In the genomic region with DNA sequence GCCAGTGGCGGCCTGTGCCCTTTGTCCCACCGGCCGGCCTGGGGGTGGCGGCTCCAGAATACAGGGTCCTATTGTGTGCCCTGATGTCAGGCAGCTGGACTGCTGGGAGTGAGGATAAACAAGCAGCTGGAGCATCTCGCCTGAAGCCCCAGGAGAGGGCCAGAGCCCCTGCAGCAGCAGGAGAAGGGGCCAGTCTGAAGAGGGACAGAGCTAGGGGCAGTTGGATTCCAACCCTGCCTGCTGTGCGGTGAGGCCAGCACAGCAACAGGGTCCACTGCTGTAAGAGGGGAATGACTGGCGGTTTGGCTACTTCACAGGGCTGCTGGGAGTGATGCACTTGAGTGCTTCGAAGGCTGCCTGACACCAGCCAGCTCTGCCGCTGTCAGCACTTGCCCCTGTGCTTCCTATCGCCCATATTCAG, we compare ENCODE assay signal across 2 cellular contexts.
TF ChIP-seq lines count a peak whose summit lies in the region.

No MANE protein-coding gene starts in this region.

TF ChIP-seq in K562, 482 proteins besides CTCF, POLR2A, EP300 and RAD21 (continued from another document):
- TF ChIP-seq, protein P1, sequence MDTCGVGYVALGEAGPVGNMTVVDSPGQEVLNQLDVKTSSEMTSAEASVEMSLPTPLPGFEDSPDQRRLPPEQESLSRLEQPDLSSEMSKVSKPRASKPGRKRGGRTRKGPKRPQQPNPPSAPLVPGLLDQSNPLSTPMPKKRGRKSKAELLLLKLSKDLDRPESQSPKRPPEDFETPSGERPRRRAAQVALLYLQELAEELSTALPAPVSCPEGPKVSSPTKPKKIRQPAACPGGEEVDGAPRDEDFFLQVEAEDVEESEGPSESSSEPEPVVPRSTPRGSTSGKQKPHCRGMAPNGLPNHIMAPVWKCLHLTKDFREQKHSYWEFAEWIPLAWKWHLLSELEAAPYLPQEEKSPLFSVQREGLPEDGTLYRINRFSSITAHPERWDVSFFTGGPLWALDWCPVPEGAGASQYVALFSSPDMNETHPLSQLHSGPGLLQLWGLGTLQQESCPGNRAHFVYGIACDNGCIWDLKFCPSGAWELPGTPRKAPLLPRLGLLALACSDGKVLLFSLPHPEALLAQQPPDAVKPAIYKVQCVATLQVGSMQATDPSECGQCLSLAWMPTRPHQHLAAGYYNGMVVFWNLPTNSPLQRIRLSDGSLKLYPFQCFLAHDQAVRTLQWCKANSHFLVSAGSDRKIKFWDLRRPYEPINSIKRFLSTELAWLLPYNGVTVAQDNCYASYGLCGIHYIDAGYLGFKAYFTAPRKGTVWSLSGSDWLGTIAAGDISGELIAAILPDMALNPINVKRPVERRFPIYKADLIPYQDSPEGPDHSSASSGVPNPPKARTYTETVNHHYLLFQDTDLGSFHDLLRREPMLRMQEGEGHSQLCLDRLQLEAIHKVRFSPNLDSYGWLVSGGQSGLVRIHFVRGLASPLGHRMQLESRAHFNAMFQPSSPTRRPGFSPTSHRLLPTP (IDR thresholded peaks at IDR 0.05; ENCODE audit: borderline replicate concordance, extremely low read depth, insufficient read length) = no peak
- TF ChIP-seq CREBBP (IDR thresholded peaks at IDR 0.05; ENCODE audit: low read depth, low read length) (no peak), ZEB2 (IDR thresholded peaks at IDR 0.05) (no peak), CBX5 (IDR thresholded peaks at IDR 0.05; ENCODE audit: borderline replicate concordance, low read depth) (no peak), SNIP1 (IDR thresholded peaks at IDR 0.05; ENCODE audit: low read depth) (no peak), PTRF (tag; IDR thresholded peaks at IDR 0.05) (no peak), POLR2G (IDR thresholded peaks at IDR 0.05; ENCODE audit: low read depth, low read length) (no peak), RB1 (IDR thresholded peaks at IDR 0.05; ENCODE audit: low read depth) (no peak), EWSR1 (IDR thresholded peaks at IDR 0.05; ENCODE audit: borderline replicate concordance, low read depth, partially characterized antibody) (no peak), E2F3 (CRISPR knock-in tag; IDR thresholded peaks at IDR 0.05) (no peak), KDM4B (IDR thresholded peaks at IDR 0.05; ENCODE audit: borderline replicate concordance in 2 of 2, low read depth in 1 of 2) (no peak), RFX5 (IDR thresholded peaks at IDR 0.05; ENCODE audit: low read depth, low read length) (no peak)
- TF ChIP-seq, protein P2, sequence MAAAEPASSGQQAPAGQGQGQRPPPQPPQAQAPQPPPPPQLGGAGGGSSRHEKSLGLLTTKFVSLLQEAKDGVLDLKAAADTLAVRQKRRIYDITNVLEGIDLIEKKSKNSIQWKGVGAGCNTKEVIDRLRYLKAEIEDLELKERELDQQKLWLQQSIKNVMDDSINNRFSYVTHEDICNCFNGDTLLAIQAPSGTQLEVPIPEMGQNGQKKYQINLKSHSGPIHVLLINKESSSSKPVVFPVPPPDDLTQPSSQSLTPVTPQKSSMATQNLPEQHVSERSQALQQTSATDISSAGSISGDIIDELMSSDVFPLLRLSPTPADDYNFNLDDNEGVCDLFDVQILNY (CRISPR knock-in tag; IDR thresholded peaks at IDR 0.05) = no peak

TF ChIP-seq in WTC11, 78 proteins besides CTCF, POLR2A, EP300 and RAD21 (continued from another document):
- TF ChIP-seq, protein P3, sequence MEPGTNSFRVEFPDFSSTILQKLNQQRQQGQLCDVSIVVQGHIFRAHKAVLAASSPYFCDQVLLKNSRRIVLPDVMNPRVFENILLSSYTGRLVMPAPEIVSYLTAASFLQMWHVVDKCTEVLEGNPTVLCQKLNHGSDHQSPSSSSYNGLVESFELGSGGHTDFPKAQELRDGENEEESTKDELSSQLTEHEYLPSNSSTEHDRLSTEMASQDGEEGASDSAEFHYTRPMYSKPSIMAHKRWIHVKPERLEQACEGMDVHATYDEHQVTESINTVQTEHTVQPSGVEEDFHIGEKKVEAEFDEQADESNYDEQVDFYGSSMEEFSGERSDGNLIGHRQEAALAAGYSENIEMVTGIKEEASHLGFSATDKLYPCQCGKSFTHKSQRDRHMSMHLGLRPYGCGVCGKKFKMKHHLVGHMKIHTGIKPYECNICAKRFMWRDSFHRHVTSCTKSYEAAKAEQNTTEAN (CRISPR knock-in tag; IDR thresholded peaks at IDR 0.05) = no peak
- TF ChIP-seq NR3C1 (CRISPR knock-in tag; conservative IDR thresholded peaks at IDR 0.05; ENCODE audit: low read depth) (no peak), NR1H2 (CRISPR knock-in tag; IDR thresholded peaks at IDR 0.05) (no peak), FOXP1 (CRISPR knock-in tag; IDR thresholded peaks at IDR 0.05; ENCODE audit: borderline replicate concordance) (no peak), GABPB1 (CRISPR knock-in tag; IDR thresholded peaks at IDR 0.05) (no peak), ZNF396 (CRISPR knock-in tag; IDR thresholded peaks at IDR 0.05; ENCODE audit: borderline replicate concordance) (no peak), SMAD3 (CRISPR knock-in tag; IDR thresholded peaks at IDR 0.05; ENCODE audit: borderline replicate concordance) (no peak)
- TF ChIP-seq, protein P4, sequence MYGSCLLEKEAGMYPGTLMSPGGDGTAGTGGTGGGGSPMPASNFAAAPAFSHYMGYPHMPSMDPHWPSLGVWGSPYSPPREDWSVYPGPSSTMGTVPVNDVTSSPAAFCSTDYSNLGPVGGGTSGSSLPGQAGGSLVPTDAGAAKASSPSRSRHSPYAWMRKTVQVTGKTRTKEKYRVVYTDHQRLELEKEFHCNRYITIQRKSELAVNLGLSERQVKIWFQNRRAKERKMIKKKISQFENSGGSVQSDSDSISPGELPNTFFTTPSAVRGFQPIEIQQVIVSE (CRISPR knock-in tag; IDR thresholded peaks at IDR 0.05; ENCODE audit: borderline replicate concordance) = no peak
- TF ChIP-seq, protein P5, sequence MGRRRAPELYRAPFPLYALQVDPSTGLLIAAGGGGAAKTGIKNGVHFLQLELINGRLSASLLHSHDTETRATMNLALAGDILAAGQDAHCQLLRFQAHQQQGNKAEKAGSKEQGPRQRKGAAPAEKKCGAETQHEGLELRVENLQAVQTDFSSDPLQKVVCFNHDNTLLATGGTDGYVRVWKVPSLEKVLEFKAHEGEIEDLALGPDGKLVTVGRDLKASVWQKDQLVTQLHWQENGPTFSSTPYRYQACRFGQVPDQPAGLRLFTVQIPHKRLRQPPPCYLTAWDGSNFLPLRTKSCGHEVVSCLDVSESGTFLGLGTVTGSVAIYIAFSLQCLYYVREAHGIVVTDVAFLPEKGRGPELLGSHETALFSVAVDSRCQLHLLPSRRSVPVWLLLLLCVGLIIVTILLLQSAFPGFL (CRISPR knock-in tag; IDR thresholded peaks at IDR 0.05; ENCODE audit: borderline replicate concordance) = no peak
- TF ChIP-seq, protein P6, sequence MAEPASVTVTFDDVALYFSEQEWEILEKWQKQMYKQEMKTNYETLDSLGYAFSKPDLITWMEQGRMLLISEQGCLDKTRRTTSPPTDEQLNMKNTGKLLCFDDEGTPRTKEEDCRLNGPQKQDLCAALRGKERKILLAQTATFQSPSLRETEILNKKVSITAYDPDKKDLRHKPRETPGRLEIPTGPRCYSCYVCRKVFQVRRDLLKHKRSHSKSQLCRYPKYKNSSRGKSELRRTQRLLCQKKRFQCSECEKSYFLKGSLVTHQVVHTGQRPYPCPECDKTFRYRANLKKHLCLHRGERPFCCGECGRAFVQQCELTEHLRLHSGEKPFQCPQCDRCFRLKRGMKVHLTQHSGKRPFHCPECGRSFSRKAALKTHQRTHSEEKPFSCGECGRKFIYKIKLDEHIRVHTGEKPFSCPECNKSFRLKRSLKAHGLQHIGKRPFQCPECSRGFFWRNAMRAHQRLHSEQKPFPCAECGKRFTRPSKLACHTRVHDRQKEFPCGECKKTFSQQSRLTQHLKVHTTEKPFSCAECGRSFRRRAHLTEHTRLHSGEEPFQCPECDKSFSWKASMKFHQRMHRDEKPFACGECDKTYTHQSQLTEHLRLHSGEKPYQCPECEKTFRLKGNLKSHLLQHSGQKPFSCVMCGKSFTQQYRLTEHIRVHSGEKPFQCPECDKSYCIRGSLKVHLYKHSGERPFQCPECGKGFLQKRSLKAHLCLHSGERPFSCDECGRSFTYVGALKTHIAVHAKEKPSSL (CRISPR knock-in tag; conservative IDR thresholded peaks at IDR 0.05) = no peak
- TF ChIP-seq, protein P7, sequence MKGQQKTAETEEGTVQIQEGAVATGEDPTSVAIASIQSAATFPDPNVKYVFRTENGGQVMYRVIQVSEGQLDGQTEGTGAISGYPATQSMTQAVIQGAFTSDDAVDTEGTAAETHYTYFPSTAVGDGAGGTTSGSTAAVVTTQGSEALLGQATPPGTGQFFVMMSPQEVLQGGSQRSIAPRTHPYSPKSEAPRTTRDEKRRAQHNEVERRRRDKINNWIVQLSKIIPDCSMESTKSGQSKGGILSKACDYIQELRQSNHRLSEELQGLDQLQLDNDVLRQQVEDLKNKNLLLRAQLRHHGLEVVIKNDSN (CRISPR knock-in tag; IDR thresholded peaks at IDR 0.05) = no peak
- TF ChIP-seq, protein P8, sequence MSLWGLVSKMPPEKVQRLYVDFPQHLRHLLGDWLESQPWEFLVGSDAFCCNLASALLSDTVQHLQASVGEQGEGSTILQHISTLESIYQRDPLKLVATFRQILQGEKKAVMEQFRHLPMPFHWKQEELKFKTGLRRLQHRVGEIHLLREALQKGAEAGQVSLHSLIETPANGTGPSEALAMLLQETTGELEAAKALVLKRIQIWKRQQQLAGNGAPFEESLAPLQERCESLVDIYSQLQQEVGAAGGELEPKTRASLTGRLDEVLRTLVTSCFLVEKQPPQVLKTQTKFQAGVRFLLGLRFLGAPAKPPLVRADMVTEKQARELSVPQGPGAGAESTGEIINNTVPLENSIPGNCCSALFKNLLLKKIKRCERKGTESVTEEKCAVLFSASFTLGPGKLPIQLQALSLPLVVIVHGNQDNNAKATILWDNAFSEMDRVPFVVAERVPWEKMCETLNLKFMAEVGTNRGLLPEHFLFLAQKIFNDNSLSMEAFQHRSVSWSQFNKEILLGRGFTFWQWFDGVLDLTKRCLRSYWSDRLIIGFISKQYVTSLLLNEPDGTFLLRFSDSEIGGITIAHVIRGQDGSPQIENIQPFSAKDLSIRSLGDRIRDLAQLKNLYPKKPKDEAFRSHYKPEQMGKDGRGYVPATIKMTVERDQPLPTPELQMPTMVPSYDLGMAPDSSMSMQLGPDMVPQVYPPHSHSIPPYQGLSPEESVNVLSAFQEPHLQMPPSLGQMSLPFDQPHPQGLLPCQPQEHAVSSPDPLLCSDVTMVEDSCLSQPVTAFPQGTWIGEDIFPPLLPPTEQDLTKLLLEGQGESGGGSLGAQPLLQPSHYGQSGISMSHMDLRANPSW (CRISPR knock-in tag; conservative IDR thresholded peaks at IDR 0.05; ENCODE audit: low read depth) = no peak
- TF ChIP-seq, protein P9, sequence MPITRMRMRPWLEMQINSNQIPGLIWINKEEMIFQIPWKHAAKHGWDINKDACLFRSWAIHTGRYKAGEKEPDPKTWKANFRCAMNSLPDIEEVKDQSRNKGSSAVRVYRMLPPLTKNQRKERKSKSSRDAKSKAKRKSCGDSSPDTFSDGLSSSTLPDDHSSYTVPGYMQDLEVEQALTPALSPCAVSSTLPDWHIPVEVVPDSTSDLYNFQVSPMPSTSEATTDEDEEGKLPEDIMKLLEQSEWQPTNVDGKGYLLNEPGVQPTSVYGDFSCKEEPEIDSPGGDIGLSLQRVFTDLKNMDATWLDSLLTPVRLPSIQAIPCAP (CRISPR knock-in tag; IDR thresholded peaks at IDR 0.05) = no peak
- TF ChIP-seq, protein P10, sequence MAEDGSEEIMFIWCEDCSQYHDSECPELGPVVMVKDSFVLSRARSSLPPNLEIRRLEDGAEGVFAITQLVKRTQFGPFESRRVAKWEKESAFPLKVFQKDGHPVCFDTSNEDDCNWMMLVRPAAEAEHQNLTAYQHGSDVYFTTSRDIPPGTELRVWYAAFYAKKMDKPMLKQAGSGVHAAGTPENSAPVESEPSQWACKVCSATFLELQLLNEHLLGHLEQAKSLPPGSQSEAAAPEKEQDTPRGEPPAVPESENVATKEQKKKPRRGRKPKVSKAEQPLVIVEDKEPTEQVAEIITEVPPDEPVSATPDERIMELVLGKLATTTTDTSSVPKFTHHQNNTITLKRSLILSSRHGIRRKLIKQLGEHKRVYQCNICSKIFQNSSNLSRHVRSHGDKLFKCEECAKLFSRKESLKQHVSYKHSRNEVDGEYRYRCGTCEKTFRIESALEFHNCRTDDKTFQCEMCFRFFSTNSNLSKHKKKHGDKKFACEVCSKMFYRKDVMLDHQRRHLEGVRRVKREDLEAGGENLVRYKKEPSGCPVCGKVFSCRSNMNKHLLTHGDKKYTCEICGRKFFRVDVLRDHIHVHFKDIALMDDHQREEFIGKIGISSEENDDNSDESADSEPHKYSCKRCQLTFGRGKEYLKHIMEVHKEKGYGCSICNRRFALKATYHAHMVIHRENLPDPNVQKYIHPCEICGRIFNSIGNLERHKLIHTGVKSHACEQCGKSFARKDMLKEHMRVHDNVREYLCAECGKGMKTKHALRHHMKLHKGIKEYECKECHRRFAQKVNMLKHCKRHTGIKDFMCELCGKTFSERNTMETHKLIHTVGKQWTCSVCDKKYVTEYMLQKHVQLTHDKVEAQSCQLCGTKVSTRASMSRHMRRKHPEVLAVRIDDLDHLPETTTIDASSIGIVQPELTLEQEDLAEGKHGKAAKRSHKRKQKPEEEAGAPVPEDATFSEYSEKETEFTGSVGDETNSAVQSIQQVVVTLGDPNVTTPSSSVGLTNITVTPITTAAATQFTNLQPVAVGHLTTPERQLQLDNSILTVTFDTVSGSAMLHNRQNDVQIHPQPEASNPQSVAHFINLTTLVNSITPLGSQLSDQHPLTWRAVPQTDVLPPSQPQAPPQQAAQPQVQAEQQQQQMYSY (CRISPR knock-in tag; IDR thresholded peaks at IDR 0.05) = no peak
